In the genomic region with DNA sequence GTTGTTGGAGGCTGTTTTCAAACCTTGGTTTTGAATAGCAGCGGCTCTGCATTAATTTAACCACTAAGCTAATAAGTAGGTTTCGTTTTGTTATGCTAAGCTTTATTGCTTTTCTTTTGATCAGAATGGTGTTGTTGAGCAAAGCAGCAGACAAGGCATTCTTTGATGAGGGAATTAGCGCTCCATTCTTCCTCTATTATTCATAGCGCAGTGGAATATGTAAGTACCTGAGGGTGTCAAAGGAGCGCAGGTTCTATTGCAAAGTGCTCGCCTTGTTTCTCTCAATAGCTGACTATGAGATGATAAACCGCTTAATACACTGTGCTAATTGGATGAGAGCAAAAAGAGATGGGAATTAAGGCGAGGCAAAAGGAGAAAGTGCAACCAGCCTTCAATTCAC, we compare ENCODE assay signal across 23 cellular contexts. TPM values are rescaled to one million over a fixed set of nuclear protein-coding genes. Genes with fewer than 3 reads are reported as not detected.
"Had no signal": no experiment of that assay in that cellular context is flagged by ENCODE, and none has a peak within 500 bp of the region (broad histone marks: within the 10 kb centered on the region; RNA-seq: fewer than 3 reads in every experiment).

No MANE protein-coding gene starts in this region.

- H3K4me3 Mint-ChIP-seq: activated naive CD4-positive, alpha-beta T cell treated with anti-CD3 and anti-CD28 coated beads, Interleukin-2, amount 50 U/mL, for 24 hours; memory B cell; nephron; stimulated activated effector memory CD8-positive, alpha-beta T cell treated with anti-CD3 and anti-CD28 coated beads, Interleukin-12 subunit alpha, Interleukin-12 subunit beta, amount 100 ng/mL, for 72 hours; stimulated activated naive CD8-positive, alpha-beta T cell treated with anti-CD3 and anti-CD28 coated beads, Interleukin-15, amount 100 ng/mL, for 72 hours had no signal

- H3K36me3 Mint-ChIP-seq: activated naive CD4-positive, alpha-beta T cell treated with anti-CD3 and anti-CD28 coated beads, Interleukin-2, amount 50 U/mL, for 24 hours had no signal

- FAIRE-seq: colon, keratinocyte, small intestine had no signal

- H3K4me3 ChIP-seq: heart right ventricle, tibial artery had no signal

- H3K27ac Mint-ChIP-seq: activated naive CD4-positive, alpha-beta T cell treated with anti-CD3 and anti-CD28 coated beads, Interleukin-2, amount 50 U/mL, for 24 hours; memory B cell; nephron; stimulated activated effector memory CD8-positive, alpha-beta T cell treated with anti-CD3 and anti-CD28 coated beads, Interleukin-12 subunit alpha, Interleukin-12 subunit beta, amount 100 ng/mL, for 72 hours; stimulated activated naive CD8-positive, alpha-beta T cell treated with anti-CD3 and anti-CD28 coated beads, Interleukin-15, amount 100 ng/mL, for 72 hours had no signal

- ATAC-seq: heart right ventricle; left colon; sciatic nerve; stimulated activated effector memory CD8-positive, alpha-beta T cell treated with anti-CD3 and anti-CD28 coated beads, Interleukin-12 subunit alpha, Interleukin-12 subunit beta, amount 100 ng/mL, for 72 hours; stimulated activated naive CD8-positive, alpha-beta T cell treated with anti-CD3 and anti-CD28 coated beads, Interleukin-15, amount 100 ng/mL, for 72 hours had no signal

- H3K9me3 Mint-ChIP-seq: activated naive CD4-positive, alpha-beta T cell treated with anti-CD3 and anti-CD28 coated beads, Interleukin-2, amount 50 U/mL, for 24 hours; memory B cell; nephron; stimulated activated effector memory CD8-positive, alpha-beta T cell treated with anti-CD3 and anti-CD28 coated beads, Interleukin-12 subunit alpha, Interleukin-12 subunit beta, amount 100 ng/mL, for 72 hours; stimulated activated naive CD8-positive, alpha-beta T cell treated with anti-CD3 and anti-CD28 coated beads, Interleukin-15, amount 100 ng/mL, for 72 hours had no signal

- DNase-seq: activated gamma-delta T cell treated with Interleukin-2 at 50 U/mL for 16 hours; activated T-cell treated with anti-CD3 and anti-CD28 coated beads, Interleukin-2, amount 50 U/mL, for 1 hour; anterior cingulate cortex; central memory CD4-positive, alpha-beta T cell; heart right ventricle; left colon; occipital lobe; small intestine; stimulated activated CD4-positive, alpha-beta T cell treated with anti-CD3 and anti-CD28 coated beads, Interleukin-2, amount 100 ng/mL, for 24 hours; stimulated activated naive CD8-positive, alpha-beta T cell treated with anti-CD3 and anti-CD28 coated beads, Interleukin-15, amount 100 ng/mL, for 72 hours; T-helper 9 cell; tibial artery had no signal

- H3K9me3 ChIP-seq: heart right ventricle, tibial artery had no signal

- H3K27ac ChIP-seq: heart right ventricle, tibial artery had no signal

RNA-seq across cellular contexts. Expression of a gene that starts 16.3 kb away (rescaled TPM):
- total RNA-seq: dermis microvascular lymphatic vessel endothelial cell, fibroblast of villous mesenchyme, lower leg skin, sciatic nerve, ureter had no signal
- polyA plus RNA-seq: heart right ventricle, keratinocyte had no signal
